10 cellular contexts compared by ENCODE assay signal in the genomic region with DNA sequence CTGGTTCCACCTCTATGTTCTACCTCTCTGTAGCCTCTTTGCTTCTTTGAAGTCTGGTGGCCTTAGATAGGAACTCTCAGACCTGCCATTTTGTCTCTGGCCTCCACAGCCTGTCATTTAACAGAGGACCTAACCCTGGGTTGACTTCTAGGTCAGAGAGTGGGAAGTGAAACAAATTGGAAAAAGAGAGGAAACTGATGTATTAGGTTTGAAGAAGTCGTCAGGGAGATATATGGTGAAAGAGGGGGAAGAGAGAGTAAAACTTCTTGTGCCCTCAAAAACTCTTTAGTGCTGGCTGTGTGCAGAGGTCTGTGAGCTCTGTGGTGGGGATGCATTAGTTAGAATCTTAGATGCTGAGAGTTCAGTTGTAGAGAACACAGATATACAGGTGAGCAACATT. TPM values are rescaled to one million over a fixed set of nuclear protein-coding genes. Genes with fewer than 3 reads are reported as not detected.
A peak's percentile ranks its signal among the peaks of the same experiment; 100 is the strongest.
DNase-seq lines count a peak whose midpoint lies in the region; ATAC-seq, FAIRE-seq and TF ChIP-seq lines count a peak whose summit lies in the region.
"Had no signal": no experiment of that assay in that cellular context is flagged by ENCODE, and none has a peak within 500 bp of the region (broad histone marks: within the 10 kb centered on the region; RNA-seq: fewer than 3 reads in every experiment).

No MANE protein-coding gene starts in this region.

- H3K9me3 ChIP-seq in CD4-positive, alpha-beta T cell (ENCODE audit: control insufficient read depth, low read length): no peaks in the 10 kb centered on the region
- H3K9me3 ChIP-seq in neural progenitor cell (ENCODE audit: low read depth): no peaks in the 10 kb centered on the region
- no peaks in the 10 kb centered on the region for H3K9me3 ChIP-seq in small intestine (ENCODE audit: control insufficient read depth, low read depth)
- H3K9me3 ChIP-seq in testis: no peaks in the 10 kb centered on the region
- H3K9me3 ChIP-seq: adrenal gland had no signal

- H3K36me3 Mint-ChIP-seq in CD4-positive, alpha-beta T cell (ENCODE audit: low read depth): peaks cover 5% of the 10 kb centered on the region
- H3K36me3 Mint-ChIP-seq in brain (no peaks in the 10 kb centered on the region), neural progenitor cell (no peaks in the 10 kb centered on the region)

- no peak for DNase-seq in CD4-positive, alpha-beta T cell
- peak; percentile 99 for DNase-seq in MV-4-11 (lab: John Stamatoyannopoulos, UW)
- no peak for DNase-seq in neural progenitor cell (ENCODE audit: low spot score)
- no peak for DNase-seq in OCI-M1 (lab: John Stamatoyannopoulos, UW)
- no peak for DNase-seq in small intestine
- DNase-seq in HK-2 (ENCODE audit: unreplicated experiment): no peak
- no peak for DNase-seq in testis

- H3K9ac ChIP-seq in neural progenitor cell: no peak overlapping the region

- no peaks in the 10 kb centered on the region for H3K36me3 ChIP-seq in neural progenitor cell
- no peaks in the 10 kb centered on the region for H3K36me3 ChIP-seq in small intestine (ENCODE audit: control insufficient read depth in 2 of 2, insufficient read depth in 2 of 2, low read length in 2 of 2)
- H3K36me3 ChIP-seq in testis (ENCODE audit: low read depth, missing control alignments): no peaks in the 10 kb centered on the region
- H3K36me3 ChIP-seq: adrenal gland had no signal

- no peak overlapping the region for H3K4me2 ChIP-seq in neural progenitor cell

- peaks cover 7% of the 10 kb centered on the region for H3K27me3 Mint-ChIP-seq in CD4-positive, alpha-beta T cell
- peaks cover 48% of the 10 kb centered on the region for H3K27me3 Mint-ChIP-seq in brain
- H3K27me3 Mint-ChIP-seq in neural progenitor cell (ENCODE audit: insufficient read depth, low read depth): peaks cover 3% of the 10 kb centered on the region

- no peaks in the 10 kb centered on the region for H4K20me1 ChIP-seq in neural progenitor cell (ENCODE audit: low read depth)

- 66 to 74% (median 72%) methylated on average over 1 of the region's 1 CpG for WGBS in small intestine, 3 donors
- WGBS in testis, 2 donors: 40 to 68% methylated on average over 1 of the region's 1 CpG

- H3K27me3 ChIP-seq in CD4-positive, alpha-beta T cell (ENCODE audit: control insufficient read depth, insufficient read depth, low read length): no peaks in the 10 kb centered on the region
- H3K27me3 ChIP-seq in neural progenitor cell: peaks cover 78% of the 10 kb centered on the region
- no peaks in the 10 kb centered on the region for H3K27me3 ChIP-seq in small intestine (ENCODE audit: control insufficient read depth in 2 of 2, insufficient read depth in 2 of 2, low read length in 2 of 2)
- H3K27me3 ChIP-seq in testis: no peaks in the 10 kb centered on the region
- H3K27me3 ChIP-seq: adrenal gland had no signal

- H3K4me3 ChIP-seq in neural progenitor cell: no peak overlapping the region
- no peak overlapping the region for H3K4me3 ChIP-seq in small intestine (ENCODE audit: low read depth in 1 of 2, low read length in 2 of 2)
- H3K4me3 ChIP-seq in testis: no peak overlapping the region

- no peak for TF ChIP-seq POLR2A in testis (IDR thresholded peaks at IDR 0.05)

- no peaks in the 10 kb centered on the region for H3K4me1 ChIP-seq in neural progenitor cell
- no peaks in the 10 kb centered on the region for H3K4me1 ChIP-seq in small intestine (ENCODE audit: control insufficient read depth in 2 of 2, insufficient read depth in 1 of 2, low read depth in 1 of 2, low read length in 1 of 2)
- H3K4me1 ChIP-seq in testis: peaks cover 13% of the 10 kb centered on the region

- POLR2A ChIA-PET in CD4-positive, alpha-beta T cell (lab: Charles Lee): interaction anchor here (1.2 kb wide), 1 partner anchor 26 kb away, joined by 3 read pairs; no protein-coding TSS in a partner anchor

- H3F3A ChIP-seq in neural progenitor cell (ENCODE audit: low read depth): no peaks in the 10 kb centered on the region

- H2AFZ ChIP-seq in neural progenitor cell (replicated peaks): peak overlapping the region; percentile 96

- H3K4me3 Mint-ChIP-seq in CD4-positive, alpha-beta T cell: peak overlapping the region; percentile 97
- H3K4me3 Mint-ChIP-seq in brain (peak overlapping the region; percentile 74 to 86 (median 80)), neural progenitor cell (no peak overlapping the region)

- no peaks in the 10 kb centered on the region for H3K79me2 ChIP-seq in neural progenitor cell (ENCODE audit: low read depth)

- peak overlapping the region; percentile 76 for H3K27ac Mint-ChIP-seq in CD4-positive, alpha-beta T cell
- H3K27ac Mint-ChIP-seq in brain (peak overlapping the region in 1 of 5 experiments; percentile 47), neural progenitor cell (no peak overlapping the region)

- no peak for ATAC-seq in CD4-positive, alpha-beta T cell (ENCODE audit: poor library complexity)

- CTCF ChIA-PET in CD4-positive, alpha-beta T cell (lab: Charles Lee): no interaction called here

- H3K4me1 Mint-ChIP-seq in CD4-positive, alpha-beta T cell (ENCODE audit: low read depth): peaks cover 28% of the 10 kb centered on the region
- H3K4me1 Mint-ChIP-seq in brain (peaks cover 29% of the 10 kb centered on the region), neural progenitor cell (no peaks in the 10 kb centered on the region)

- no peak overlapping the region for H3K27ac ChIP-seq in CD4-positive, alpha-beta T cell (ENCODE audit: low read depth, low read length)
- H3K27ac ChIP-seq in neural progenitor cell (no peak overlapping the region), small intestine (ENCODE audit: low read depth in 1 of 2, low read length in 1 of 2) (peak overlapping the region in 1 of 2 donors; percentile 49), testis (no peak overlapping the region)

- no peak for TF ChIP-seq CTCF in CD4-positive, alpha-beta T cell (IDR thresholded peaks at IDR 0.05)
- TF ChIP-seq CTCF in brain (conservative IDR thresholded peaks at IDR 0.05): no peak
- TF ChIP-seq CTCF in neural progenitor cell (IDR thresholded peaks at IDR 0.05): no peak
- no peak for TF ChIP-seq CTCF in testis (IDR thresholded peaks at IDR 0.05)

- no peak for FAIRE-seq in small intestine (lab: Jason Lieb, UNC)

- H3K9me3 Mint-ChIP-seq in CD4-positive, alpha-beta T cell: no peaks in the 10 kb centered on the region
- H3K9me3 Mint-ChIP-seq in brain: peaks cover 0 to 5% (median 0%) of the 10 kb centered on the region in 5 experiments
- H3K9me3 Mint-ChIP-seq in neural progenitor cell: peaks cover 3% of the 10 kb centered on the region

- intact Hi-C loops in CD4-positive, alpha-beta T cell (cut with DNase I, micrococcal nuclease): no loop called here
- intact Hi-C loops in testis (cut with DNase I; ENCODE audit: low total_unique reads): no loop called here

RNA-seq across cellular contexts. Expression of a gene that starts 30.2 kb away (rescaled TPM):
- total RNA-seq in CD4-positive, alpha-beta T cell: under 1 TPM; 0.11 to 0.14 TPM
- 0.19 TPM for polyA plus RNA-seq in brain (ENCODE audit: insufficient read depth, low read depth, low replicate concordance)
- 0.77 TPM in 1 of 2 replicates, not detected in the other for total RNA-seq in neural progenitor cell (ENCODE audit: low replicate concordance)
- polyA plus RNA-seq in small intestine: 10 to 100 TPM in 1 of 3 donors, 1 to 10 TPM in 2; 5.9 to 15.0 (median 9.5) TPM
- 1 to 10 TPM; 2.5 to 3.1 TPM for total RNA-seq in testis
- polyA plus RNA-seq in testis (ENCODE audit: insufficient read depth, low read depth, low replicate concordance): 6.6 TPM
- total RNA-seq: SK-MEL-5 had no signal
